ENCODE assay signal across 1 cellular context in the genomic region with DNA sequence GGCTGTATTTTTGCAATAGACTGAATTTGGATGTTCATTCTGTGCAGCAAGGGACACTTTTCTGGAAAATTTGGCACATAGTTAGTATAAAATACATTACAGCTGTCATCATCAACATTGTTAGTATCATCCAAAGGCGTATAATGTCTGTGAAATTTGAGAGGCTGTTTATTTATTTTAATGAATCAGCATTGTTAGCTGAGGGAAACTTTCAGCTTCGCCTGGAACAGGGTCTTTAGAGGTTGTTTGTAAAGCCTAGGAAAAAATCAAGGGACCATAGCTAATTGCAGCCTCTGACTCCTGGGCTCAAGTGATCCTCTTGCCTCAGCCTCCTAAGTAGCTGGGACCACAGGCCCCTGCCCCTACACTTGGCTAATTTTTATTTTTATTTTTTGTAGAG.
TF ChIP-seq lines count a peak whose summit lies in the region.

No MANE protein-coding gene starts in this region.

TF ChIP-seq in IMR-90, 13 proteins besides CTCF, POLR2A, EP300 and RAD21 (continued from another document):
- TF ChIP-seq USF2 (IDR thresholded peaks at IDR 0.05; ENCODE audit: low read depth, low read length) (no peak), BHLHE40 (IDR thresholded peaks at IDR 0.05; ENCODE audit: low read depth, low read length) (no peak), MAZ (IDR thresholded peaks at IDR 0.05; ENCODE audit: borderline replicate concordance, low read depth, low read length) (no peak), NFE2L2 (IDR thresholded peaks at IDR 0.05; ENCODE audit: low read depth, low read length) (peak; percentile 73), FOS (IDR thresholded peaks at IDR 0.05; ENCODE audit: low read depth, low read length) (peak; percentile 64), SMC3 (IDR thresholded peaks at IDR 0.05; ENCODE audit: low read depth, low read length) (no peak), MXI1 (IDR thresholded peaks at IDR 0.05; ENCODE audit: borderline replicate concordance, low read depth, low read length) (no peak)
- TF ChIP-seq, protein P1, sequence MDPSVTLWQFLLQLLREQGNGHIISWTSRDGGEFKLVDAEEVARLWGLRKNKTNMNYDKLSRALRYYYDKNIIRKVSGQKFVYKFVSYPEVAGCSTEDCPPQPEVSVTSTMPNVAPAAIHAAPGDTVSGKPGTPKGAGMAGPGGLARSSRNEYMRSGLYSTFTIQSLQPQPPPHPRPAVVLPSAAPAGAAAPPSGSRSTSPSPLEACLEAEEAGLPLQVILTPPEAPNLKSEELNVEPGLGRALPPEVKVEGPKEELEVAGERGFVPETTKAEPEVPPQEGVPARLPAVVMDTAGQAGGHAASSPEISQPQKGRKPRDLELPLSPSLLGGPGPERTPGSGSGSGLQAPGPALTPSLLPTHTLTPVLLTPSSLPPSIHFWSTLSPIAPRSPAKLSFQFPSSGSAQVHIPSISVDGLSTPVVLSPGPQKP (IDR thresholded peaks at IDR 0.05; ENCODE audit: borderline replicate concordance, low read depth, low read length), result no peak
TF ChIP-seq in IMR-90: peak in this region for 4.
